15 cellular contexts compared by ENCODE assay signal in the genomic region with DNA sequence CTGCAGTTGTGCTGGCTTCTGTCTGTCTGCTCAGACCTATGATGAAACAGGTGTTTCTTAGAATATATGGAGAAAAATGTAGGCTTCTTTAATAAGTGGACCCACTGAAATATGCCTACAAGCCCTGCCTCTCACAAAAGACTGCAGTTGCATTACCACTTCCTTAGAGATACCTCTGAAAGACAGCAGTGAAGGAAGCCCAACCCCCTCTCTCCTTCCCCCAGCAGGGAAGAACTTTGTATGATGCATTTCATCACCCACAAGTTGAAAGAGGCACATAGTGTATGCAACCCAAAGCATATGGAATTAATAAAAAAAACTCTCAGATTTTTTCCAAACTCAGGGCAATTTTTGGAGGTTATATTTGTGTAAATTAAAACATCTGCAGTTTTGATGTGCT.
"Had no signal": no experiment of that assay in that cellular context is flagged by ENCODE, and none has a peak within 500 bp of the region (broad histone marks: within the 10 kb centered on the region; RNA-seq: fewer than 3 reads in every experiment).

No MANE protein-coding gene starts in this region.

- H3K36me3 Mint-ChIP-seq: activated CD4-positive, alpha-beta memory T cell treated with anti-CD3 and anti-CD28 coated beads for 36 hours; activated naive CD8-positive, alpha-beta T cell treated with anti-CD3 and anti-CD28 coated beads, Interleukin-2, amount 10 ng/mL, durations not matched to agents 7 days and 5 days; naive thymus-derived CD4-positive, alpha-beta T cell; stimulated activated naive B cell treated with anti-CD40 and anti-IgM and Interleukin-4, amounts not matched to agents 10 μg/mL and 1 μg/mL and 100 μg/mL, for 72 hours had no signal

- H3K36me3 ChIP-seq: breast epithelium, esophagus muscularis mucosa, sigmoid colon, transverse colon had no signal

- H3K27ac ChIP-seq: breast epithelium, esophagus muscularis mucosa, sigmoid colon, transverse colon had no signal

- H3K27me3 ChIP-seq: breast epithelium, esophagus muscularis mucosa, sigmoid colon, transverse colon had no signal

- H3K4me1 ChIP-seq: breast epithelium, esophagus muscularis mucosa, sigmoid colon, transverse colon had no signal

- H3K4me3 Mint-ChIP-seq: activated CD4-positive, alpha-beta memory T cell treated with anti-CD3 and anti-CD28 coated beads for 36 hours; activated naive CD8-positive, alpha-beta T cell treated with anti-CD3 and anti-CD28 coated beads, Interleukin-2, amount 10 ng/mL, durations not matched to agents 7 days and 5 days; naive thymus-derived CD4-positive, alpha-beta T cell; stimulated activated naive B cell treated with anti-CD40 and anti-IgM and Interleukin-4, amounts not matched to agents 10 μg/mL and 1 μg/mL and 100 μg/mL, for 72 hours had no signal

- H3K9me3 ChIP-seq: breast epithelium, esophagus muscularis mucosa, transverse colon had no signal

- ATAC-seq: left colon; naive thymus-derived CD4-positive, alpha-beta T cell; stimulated activated naive B cell treated with anti-CD40 and anti-IgM and Interleukin-4, amounts not matched to agents 10 μg/mL and 1 μg/mL and 100 μg/mL, for 72 hours had no signal

- H3K27me3 Mint-ChIP-seq: activated CD4-positive, alpha-beta memory T cell treated with anti-CD3 and anti-CD28 coated beads for 36 hours; activated naive CD8-positive, alpha-beta T cell treated with anti-CD3 and anti-CD28 coated beads, Interleukin-2, amount 10 ng/mL, durations not matched to agents 7 days and 5 days; naive thymus-derived CD4-positive, alpha-beta T cell; stimulated activated naive B cell treated with anti-CD40 and anti-IgM and Interleukin-4, amounts not matched to agents 10 μg/mL and 1 μg/mL and 100 μg/mL, for 72 hours had no signal

- H3K27ac Mint-ChIP-seq: activated CD4-positive, alpha-beta memory T cell treated with anti-CD3 and anti-CD28 coated beads for 36 hours; activated naive CD8-positive, alpha-beta T cell treated with anti-CD3 and anti-CD28 coated beads, Interleukin-2, amount 10 ng/mL, durations not matched to agents 7 days and 5 days; naive thymus-derived CD4-positive, alpha-beta T cell; stimulated activated naive B cell treated with anti-CD40 and anti-IgM and Interleukin-4, amounts not matched to agents 10 μg/mL and 1 μg/mL and 100 μg/mL, for 72 hours had no signal

- H3K4me3 ChIP-seq: breast epithelium, esophagus muscularis mucosa, sigmoid colon, transverse colon had no signal

- DNase-seq: activated CD4-positive, alpha-beta memory T cell treated with anti-CD3 and anti-CD28 coated beads for 36 hours; activated CD4-positive, CD25-positive, alpha-beta regulatory T cell treated with anti-CD3 and anti-CD28 coated beads, Interleukin-2, amount 50 U/mL, for 72 hours; activated naive CD8-positive, alpha-beta T cell treated with anti-CD3 and anti-CD28 coated beads, Interleukin-2, amount 10 ng/mL, durations not matched to agents 7 days and 5 days; activated T-cell treated with anti-CD3 and anti-CD28 coated beads, Interleukin-2, amount 50 U/mL, for 48 hours; anterior cingulate cortex; foreskin fibroblast; left colon; naive thymus-derived CD4-positive, alpha-beta T cell; posterior cingulate gyrus; sigmoid colon; stimulated activated CD4-positive, alpha-beta T cell treated with anti-CD3 and anti-CD28 coated beads, Interleukin-2, amount 100 ng/mL, for 24 hours; stimulated activated naive B cell treated with anti-CD40 and anti-IgM and Interleukin-4, amounts not matched to agents 10 μg/mL and 1 μg/mL and 100 μg/mL, for 72 hours; transverse colon had no signal

- H3K4me1 Mint-ChIP-seq: activated naive CD8-positive, alpha-beta T cell treated with anti-CD3 and anti-CD28 coated beads, Interleukin-2, amount 10 ng/mL, durations not matched to agents 7 days and 5 days; naive thymus-derived CD4-positive, alpha-beta T cell; stimulated activated naive B cell treated with anti-CD40 and anti-IgM and Interleukin-4, amounts not matched to agents 10 μg/mL and 1 μg/mL and 100 μg/mL, for 72 hours had no signal
